In the genomic region with DNA sequence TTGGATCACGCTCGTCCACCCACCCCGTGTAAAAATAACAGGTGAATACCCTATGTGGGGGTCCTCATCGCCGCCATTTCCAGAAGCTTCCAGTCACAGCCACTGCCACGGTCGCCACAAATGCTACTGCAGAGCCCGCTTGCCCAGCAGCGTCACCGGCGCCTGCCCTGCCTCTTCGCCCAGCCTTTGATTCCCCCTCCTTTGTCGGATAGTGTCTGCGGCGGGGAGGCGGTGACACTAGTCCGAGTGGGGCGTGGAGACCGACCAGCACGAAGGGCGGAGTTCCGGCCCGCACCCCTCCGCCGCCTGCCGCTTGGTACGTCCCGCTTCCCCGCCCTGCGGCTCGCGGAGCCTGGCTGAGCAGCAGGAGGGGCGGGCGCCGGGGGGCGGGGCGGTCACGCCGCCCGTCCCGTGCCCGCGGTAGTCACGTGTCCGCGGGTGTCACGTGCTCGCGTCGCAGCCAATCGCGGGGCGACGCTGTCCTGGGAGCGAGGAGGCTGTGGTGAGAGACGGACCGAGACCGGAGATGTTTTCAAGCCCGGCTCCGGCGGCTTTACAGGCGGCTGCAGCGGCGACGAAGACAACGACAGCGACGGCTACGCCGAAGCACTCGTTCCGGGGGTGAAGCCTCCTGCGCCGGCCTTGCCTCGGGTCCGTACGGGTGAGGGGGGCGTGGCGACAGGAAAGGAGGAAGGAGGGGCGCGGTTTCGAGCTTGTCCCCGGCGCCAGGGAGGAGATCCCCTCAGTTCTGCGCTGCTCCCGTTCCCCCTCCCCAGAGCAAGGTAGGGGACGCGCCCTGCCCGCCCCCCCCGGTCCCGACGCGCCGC, we compare ENCODE assay signal across 8 cellular contexts. TPM values are rescaled to one million over a fixed set of nuclear protein-coding genes. Genes with fewer than 3 reads are reported as not detected.
A peak's percentile ranks its signal among the peaks of the same experiment; 100 is the strongest.
DNase-seq lines count a peak whose midpoint lies in the region; ATAC-seq and TF ChIP-seq lines count a peak whose summit lies in the region.

TSS of gene ANKRD12 (plus strand) at position 467 of the 827 bp plus-strand sequence. CDS start 45,652 bp downstream, outside the sequence.

- peak within 1 kb of the TSS; percentile 78 for H3K4me3 ChIP-seq in HAP-1
- peak within 1 kb of the TSS; percentile 99 for H3K4me3 ChIP-seq in MG63
- H3K4me3 ChIP-seq in fibroblast of the aortic adventitia (ENCODE audit: low read depth, low read length): peak within 1 kb of the TSS; percentile 89

- H3K27me3 Mint-ChIP-seq in nephron (ENCODE audit: low read depth): no peaks in the 10 kb centered on the region

- H3K36me3 ChIP-seq in HAP-1 (replicated peaks) (peaks cover 10% of the 10 kb centered on the region), MG63 (peaks cover 34% of the 10 kb centered on the region)

- peaks cover 36% of the 10 kb centered on the region for H3K4me1 ChIP-seq in HAP-1

- peak within 1 kb of the TSS; percentile 96 to 99 (median 99) for H3K27ac Mint-ChIP-seq in nephron

- H3K27me3 ChIP-seq in HAP-1 (ENCODE audit: low read depth): no peaks in the 10 kb centered on the region
- no peaks in the 10 kb centered on the region for H3K27me3 ChIP-seq in MG63

- peaks cover 24% of the 10 kb centered on the region for H3K36me3 Mint-ChIP-seq in nephron (ENCODE audit: low read depth)

- TF ChIP-seq CTCF in fibroblast of the aortic adventitia (IDR thresholded peaks at IDR 0.05; ENCODE audit: insufficient read depth, low read length) (no peak), nephron (IDR thresholded peaks at IDR 0.05; ENCODE audit: unreplicated experiment in 3 of 3) (no peak)

- in situ Hi-C loops in HAP-1 (cut with MboI; ENCODE audit: low sequenced_read_pairs): no loop called here

- no peaks in the 10 kb centered on the region for H3K9me3 ChIP-seq in HAP-1
- H3K9me3 ChIP-seq in MG63: no peaks in the 10 kb centered on the region

- peak; percentile 97 for DNase-seq in ELR (ENCODE audit: low read depth)
- peak; percentile 97 for DNase-seq in HAP-1 (ENCODE audit: low spot score in 2 of 2)
- peak; percentile 96 for DNase-seq in MG63
- DNase-seq in SHP77 (lab: John Stamatoyannopoulos, UW): peak; percentile 81 to 91
- DNase-seq in activated effector memory CD4-positive, alpha-beta T cell treated with Interleukin-2 at 50 U/mL for 16 hours: peak; percentile 99
- DNase-seq in fibroblast of the aortic adventitia (ENCODE audit: low read depth): peak; percentile 95
- DNase-seq in stimulated activated naive CD8-positive, alpha-beta T cell treated with anti-CD3 and anti-CD28 coated beads, Interleukin-15, Interleukin-2, amounts not matched to agents 100 U/mL and 50 U/mL, for 24 hours: peak; percentile 98

- peak within 1 kb of the TSS; percentile 94 to 99 (median 99) for H3K4me3 Mint-ChIP-seq in nephron

- H3K4me1 Mint-ChIP-seq in nephron: peaks cover 47% of the 10 kb centered on the region

- H3K9me3 Mint-ChIP-seq in nephron: no peaks in the 10 kb centered on the region

- ATAC-seq in stimulated activated naive CD8-positive, alpha-beta T cell treated with anti-CD3 and anti-CD28 coated beads, Interleukin-15, Interleukin-2, amounts not matched to agents 100 U/mL and 50 U/mL, for 24 hours: peak; percentile 85

RNA-seq across cellular contexts. Expression of gene ANKRD12, which starts in this region (rescaled TPM):
- 7.8 and 9.6 TPM in 2 replicates for total RNA-seq in MG63 (2014; rRNA removed; shearing (Covaris generic); ENCODE audit: low replicate concordance)
- 35.3 and 66.2 TPM in 2 replicates for total RNA-seq in fibroblast of the aortic adventitia (ENCODE audit: low replicate concordance)

Comparison
In these comparisons a context has a peak if more than half of its experiments do, and no peak if none do; other contexts are left out.
1. Peak in every context shown above with its lines: DNase-seq, ATAC-seq and H3K4me3 ChIP-seq.